Comparison of ENCODE assay signal across 20 cellular contexts in genomic region chr1:3657578-3658230, GRCh38. TPM values are rescaled to one million over a fixed set of nuclear protein-coding genes. Genes with fewer than 3 reads are reported as not detected.
DNase-seq lines count a peak whose midpoint lies in the region; ATAC-seq, FAIRE-seq and TF ChIP-seq lines count a peak whose summit lies in the region.
"Had no signal": no experiment of that assay in that cellular context is flagged by ENCODE, and none has a peak within 500 bp of the region (broad histone marks: within the 10 kb centered on the region; RNA-seq: fewer than 3 reads in every experiment).

No MANE protein-coding gene starts in this region.

- H3K4me1 Mint-ChIP-seq in nephron progenitor cell, result peaks cover 38% of the 10 kb centered on the region

- H3K79me2 ChIP-seq in GM12878 (ENCODE audit: control insufficient read depth, insufficient read depth, low read length), result peaks cover 93% of the 10 kb centered on the region

- no peak for TF ChIP-seq EP300 in GM12878 (IDR thresholded peaks at IDR 0.05; ENCODE audit: borderline replicate concordance in 1 of 2, control insufficient read depth in 1 of 2, low read depth in 2 of 2, low read length in 2 of 2)

- peak overlapping the region; percentile 50 for H3K4me3 Mint-ChIP-seq in nephron progenitor cell

- peak overlapping the region; percentile 58 for H3K4me3 ChIP-seq in GM12878
- no peak overlapping the region for H3K4me3 ChIP-seq in aorta (ENCODE audit: low read length in 2 of 2)

- RAD21 ChIA-PET in GM12878 (lab: Charles Lee; ENCODE audit: unreplicated experiment), result interaction anchor here (1.0 to 3.2 kb wide), 2 partner anchors 14 to 38 kb away, joined by 3 to 42 read pairs; no protein-coding TSS in a partner anchor

- SMC1A ChIA-PET in GM12878 (lab: Charles Lee; ENCODE audit: uncharacterized antibody, unreplicated experiment), result interaction anchor here (1.0 to 1.5 kb wide), 2 partner anchors 8 to 16 kb away, joined by 3 to 5 read pairs; partner anchors contain the start of gene WRAP73

- H3K27me3 Mint-ChIP-seq in nephron progenitor cell (ENCODE audit: low read depth, poor library complexity), result peaks cover 62% of the 10 kb centered on the region

- POLR2A ChIA-PET in GM12878 (lab: Charles Lee), result interaction anchor here (0.5 to 11.3 kb wide), 3 partner anchors 9 to 109 kb away, joined by 3 to 184 read pairs (median 3); no protein-coding TSS in a partner anchor

- TF ChIP-seq RAD21 in GM12878 (IDR thresholded peaks at IDR 0.05; ENCODE audit: insufficient read depth, low read depth, low read length), result no peak

- no peaks in the 10 kb centered on the region for H3K9me3 Mint-ChIP-seq in nephron progenitor cell

- CTCF ChIA-PET in GM12878 (lab: Yijun Ruan, JAX), result interaction anchor here (1.0 kb wide), 1 partner anchor 9 kb away, joined by 3 read pairs; no protein-coding TSS in a partner anchor

- no peak for TF ChIP-seq POLR2A in GM12878 (IDR thresholded peaks at IDR 0.05; ENCODE audit: low read depth, low read length)

- ATAC-seq in Right ventricle myocardium superior (ENCODE audit: poor library complexity), result no peak
- no peak for ATAC-seq in left cardiac atrium
- no peak for ATAC-seq in GM12878
- no peak for ATAC-seq in aorta (ENCODE audit: low FRiP score)
- no peak for ATAC-seq in GM21447 (IDR thresholded peaks at IDR 0.05; ENCODE audit: unreplicated experiment)
- ATAC-seq: HCT116 had no signal

- H3K9me3 ChIP-seq in GM12878 (replicated peaks; ENCODE audit: control insufficient read depth, insufficient read depth, low read length), result no peaks in the 10 kb centered on the region
- H3K9me3 ChIP-seq in aorta (ENCODE audit: control insufficient read depth, low read length), result no peaks in the 10 kb centered on the region

- H3K9ac ChIP-seq in GM12878 (ENCODE audit: control insufficient read depth, insufficient read depth, low read length), result peak overlapping the region; percentile 58

- intact Hi-C loops in Right ventricle myocardium superior (cut with DNase I), result no loop called here
- intact Hi-C loops in left cardiac atrium (cut with DNase I), result no loop called here
- intact Hi-C loops in GM12878 (cut with micrococcal nuclease; ENCODE audit: unreplicated experiment), result no loop called here
- intact Hi-C loops in aorta (cut with DNase I), result no loop called here

- H3K27me3 ChIP-seq in GM12878 (replicated peaks in 1 of 2; ENCODE audit: control insufficient read depth in 2 of 2, insufficient read depth in 2 of 2, low read length in 1 of 2), result no peaks in the 10 kb centered on the region
- H3K27me3 ChIP-seq in aorta (ENCODE audit: control insufficient read depth in 1 of 2, insufficient read depth in 2 of 2, low read length in 1 of 2), result no peaks in the 10 kb centered on the region

- H3K36me3 ChIP-seq in GM12878 (ENCODE audit: control insufficient read depth in 2 of 2, insufficient read depth in 2 of 2, low read length in 1 of 2) (peaks cover 0 to 2% of the 10 kb centered on the region in 2 experiments; a peak in 2 of 4 replicates), aorta (ENCODE audit: control insufficient read depth in 1 of 2, insufficient read depth in 2 of 2, low read length in 1 of 2) (no peaks in the 10 kb centered on the region)

- peak overlapping the region; percentile 93 for H3K27ac ChIP-seq in GM12878 (ENCODE audit: control insufficient read depth, insufficient read depth)
- H3K27ac ChIP-seq in aorta (ENCODE audit: low read depth in 1 of 2, low read length in 2 of 2), result no peak overlapping the region
- H3K27ac ChIP-seq: C4-2B, HL-60 had no signal

- no peak overlapping the region for H3K27ac Mint-ChIP-seq in nephron progenitor cell

- BruUV-seq in GM12878 (replicated peaks; lab: Mats Ljungman, UMichigan), result no TSS peak

- 92% methylated on average over 26 of the region's 26 CpGs for WGBS in GM12878 (ENCODE audit: insufficient coverage, insufficient replicate concordance, low lambda C conversion rate, missing lambda C conversion rate)
- 85 to 86% methylated on average over 26 of the region's 26 CpGs for WGBS in aorta, 2 donors

- peak; percentile 20 for DNase-seq in Right ventricle myocardium superior
- no peak for DNase-seq in left cardiac atrium
- DNase-seq in GM12878 (ENCODE audit: low read depth, low spot score), result no peak
- DNase-seq in nephron progenitor cell, result no peak
- DNase-seq in aorta, result peak; percentile 26 to 55
- DNase-seq in cerebellar nuclear complex (lab: John Stamatoyannopoulos, UW), result no peak
- DNase-seq in GM13977 (ENCODE audit: low spot score), result no peak
- DNase-seq: DMS153, KBM-7, NCI-H146, NCI-H2107, NCI-H226, NCI-H82, SIG-M5 had no signal

- in situ Hi-C loops in GM12878 (cut with MboI), result no loop called here
- in situ Hi-C loops in GM13977 (cut with MboI; ENCODE audit: low pct_unique_long_range_greater_than_20kb, low sequenced_read_pairs, unreplicated experiment), result no loop called here

- FAIRE-seq in GM12878 (lab: Jason Lieb, UNC), result no peak
- FAIRE-seq: A204.1, RCC 7860 had no signal

- H3K4me1 ChIP-seq in GM12878 (ENCODE audit: control insufficient read depth, insufficient read depth, low read length) (peaks cover 52% of the 10 kb centered on the region), aorta (ENCODE audit: control insufficient read depth in 1 of 2, insufficient read depth in 2 of 2, low read length in 2 of 2) (no peaks in the 10 kb centered on the region)

- H4K20me1 ChIP-seq in GM12878 (ENCODE audit: control insufficient read depth, insufficient read depth), result no peaks in the 10 kb centered on the region

- no peak overlapping the region for H2AFZ ChIP-seq in GM12878 (ENCODE audit: control insufficient read depth, low read depth, low read length)

- H3K36me3 Mint-ChIP-seq in nephron progenitor cell (ENCODE audit: low read depth), result no peaks in the 10 kb centered on the region

- H3K4me2 ChIP-seq in GM12878 (ENCODE audit: control insufficient read depth, insufficient read depth), result peak overlapping the region; percentile 76

- TF ChIP-seq CTCF in GM12878 (IDR thresholded peaks at IDR 0.05 in 2 of 3, conservative IDR thresholded peaks at IDR 0.05 in 1 of 3; ENCODE audit: control insufficient read depth in 2 of 3, extremely low read depth in 1 of 3, insufficient read depth in 1 of 3, low read depth in 3 of 3, low read length in 3 of 3) (no peak), nephron progenitor cell (IDR thresholded peaks at IDR 0.05) (no peak), GM13977 (IDR thresholded peaks at IDR 0.05; ENCODE audit: extremely low read depth, insufficient read depth, missing control alignments) (no peak)

RNA-seq across cellular contexts. Expression of gene TP73, which starts 5.4 kb away (rescaled TPM):
- total RNA-seq in Right ventricle myocardium superior (not detected), left cardiac atrium (under 1 TPM in 1 of 2 donors, not detected in 1; 0.06 TPM), GM12878 (2014; rRNA removed) (18.6 and 20.4 TPM in 2 replicates), GM12878 (2014; rRNA removed; fragmentation: Illumina TruSeq; extraction: Trizol) (7.8 and 8.5 TPM in 2 replicates), GM12878 (2021) (49.6 and 54.2 TPM in 2 replicates), aorta (under 1 TPM in 1 of 2 donors, not detected in 1; 0.18 TPM)
- 89.6 and 102 TPM in 2 replicates for total RNA-seq in GM12878 (2013; cell fraction: nucleolus; rRNA removed)
- polyA plus RNA-seq in GM12878 (2011; ENCODE audit: low read depth), result 5.6 TPM
- polyA plus RNA-seq in GM12878 (2011; rRNA removed) (3.3 and 6.5 TPM in 2 replicates), GM12878 (2014; fragmentation: Illumina TruSeq; extraction: Trizol) (3.4 and 9.3 TPM in 2 replicates), GM12878 (2014; fragmentation: Nextera tagmentation; extraction: Ambion mirVana) (under 1 TPM; 0.08 to 0.22 TPM), GM12878 (2014; rRNA removed) (20.4 and 28.7 TPM in 2 replicates), GM12878 (2016; fragmentation: Nextera tagmentation; extraction: Ambion mirVana) (10 to 100 TPM; 24.8 to 29.4 TPM), aorta (under 1 TPM in 1 of 2 donors, not detected in 1; 0.38 TPM)
- polyA plus RNA-seq in GM12878 (2011; cell fraction: cytosol; rRNA removed), result 9.1 and 11.1 TPM in 2 replicates
- 63.3 and 74.6 TPM in 2 replicates for polyA plus RNA-seq in GM12878 (2011; cell fraction: nucleus; rRNA removed)
- polyA plus RNA-seq in GM12878 (2012), result 19.5 and 20.0 TPM in 2 replicates
- 10.9 and 22.2 TPM in 2 replicates for polyA minus RNA-seq in GM12878 (2011; rRNA and poly(A)+ RNA removed)
- 13.4 and 15.6 TPM in 2 replicates for polyA minus RNA-seq in GM12878 (2011; cell fraction: cytosol; rRNA and poly(A)+ RNA removed)
- 23.7 and 49.5 TPM in 2 replicates for polyA minus RNA-seq in GM12878 (2011; cell fraction: nucleus; rRNA and poly(A)+ RNA removed)

RNA-seq across cellular contexts. Expression of gene WRAP73, which starts 7.8 kb away (rescaled TPM):
- 10.0 TPM for total RNA-seq in Right ventricle myocardium superior
- 10 to 100 TPM; 11.3 to 11.8 TPM for total RNA-seq in left cardiac atrium
- 44.4 and 44.8 TPM in 2 replicates for total RNA-seq in GM12878 (2013; cell fraction: nucleolus; rRNA removed)
- 41.9 and 49.1 TPM in 2 replicates for total RNA-seq in GM12878 (2014; rRNA removed)
- total RNA-seq in GM12878 (2014; rRNA removed; fragmentation: Illumina TruSeq; extraction: Trizol), result 22.8 and 23.8 TPM in 2 replicates
- total RNA-seq in GM12878 (2021), result 37.8 and 44.4 TPM in 2 replicates
- 10.6 TPM for polyA plus RNA-seq in GM12878 (2011; ENCODE audit: low read depth)
- polyA plus RNA-seq in GM12878 (2011; rRNA removed), result 28.7 and 49.1 TPM in 2 replicates
- 63.6 and 87.5 TPM in 2 replicates for polyA plus RNA-seq in GM12878 (2011; cell fraction: cytosol; rRNA removed)
- polyA plus RNA-seq in GM12878 (2011; cell fraction: nucleus; rRNA removed), result 186 and 229 TPM in 2 replicates
- polyA plus RNA-seq in GM12878 (2012), result 21.0 and 25.2 TPM in 2 replicates
- 13.8 and 46.8 TPM in 2 replicates for polyA plus RNA-seq in GM12878 (2014; fragmentation: Illumina TruSeq; extraction: Trizol)
- polyA plus RNA-seq in GM12878 (2014; fragmentation: Nextera tagmentation; extraction: Ambion mirVana), result 1 to 10 TPM; 3.2 to 7.6 TPM
- 65.8 and 72.6 TPM in 2 replicates for polyA plus RNA-seq in GM12878 (2014; rRNA removed)
- 10 to 100 TPM; 52.5 to 58.5 TPM for polyA plus RNA-seq in GM12878 (2016; fragmentation: Nextera tagmentation; extraction: Ambion mirVana)
- polyA minus RNA-seq in GM12878 (2011; rRNA and poly(A)+ RNA removed), result 22.7 and 36.0 TPM in 2 replicates
- polyA minus RNA-seq in GM12878 (2011; cell fraction: cytosol; rRNA and poly(A)+ RNA removed), result 15.2 and 22.9 TPM in 2 replicates
- polyA minus RNA-seq in GM12878 (2011; cell fraction: nucleus; rRNA and poly(A)+ RNA removed), result 34.2 and 49.2 TPM in 2 replicates
- 10 to 100 TPM; 10.6 to 17.4 TPM for total RNA-seq in aorta
- 10 to 100 TPM in 1 of 2 donors, 1 to 10 TPM in 1; 5.8 to 27.8 TPM for polyA plus RNA-seq in aorta

RNA-seq across cellular contexts. Expression of gene TPRG1L, which starts 32.9 kb away (rescaled TPM):
- 47.0 TPM for total RNA-seq in Right ventricle myocardium superior
- 10 to 100 TPM; 41.3 to 42.6 TPM for total RNA-seq in left cardiac atrium
- 3.6 and 3.8 TPM in 2 replicates for total RNA-seq in GM12878 (2013; cell fraction: nucleolus; rRNA removed)
- 5.3 and 5.8 TPM in 2 replicates for total RNA-seq in GM12878 (2014; rRNA removed)
- total RNA-seq in GM12878 (2014; rRNA removed; fragmentation: Illumina TruSeq; extraction: Trizol), result 7.3 and 7.6 TPM in 2 replicates
- 9.6 and 10.9 TPM in 2 replicates for total RNA-seq in GM12878 (2021)
- polyA plus RNA-seq in GM12878 (2011; ENCODE audit: low read depth), result 11.2 TPM
- polyA plus RNA-seq in GM12878 (2011; rRNA removed), result 14.6 and 16.5 TPM in 2 replicates
- polyA plus RNA-seq in GM12878 (2011; cell fraction: cytosol; rRNA removed), result 16.9 and 19.2 TPM in 2 replicates
- polyA plus RNA-seq in GM12878 (2011; cell fraction: nucleus; rRNA removed), result 5.5 and 7.1 TPM in 2 replicates
- polyA plus RNA-seq in GM12878 (2012), result 15.3 TPM in 2 replicates
- polyA plus RNA-seq in GM12878 (2014; fragmentation: Illumina TruSeq; extraction: Trizol), result 12.1 and 12.2 TPM in 2 replicates
- 1 to 10 TPM; 1.5 to 5.2 TPM for polyA plus RNA-seq in GM12878 (2014; fragmentation: Nextera tagmentation; extraction: Ambion mirVana)
- 10.5 and 11.6 TPM in 2 replicates for polyA plus RNA-seq in GM12878 (2014; rRNA removed)
- polyA plus RNA-seq in GM12878 (2016; fragmentation: Nextera tagmentation; extraction: Ambion mirVana), result 1 to 10 TPM; 6.9 to 8.3 TPM
- 9.4 and 14.6 TPM in 2 replicates for polyA minus RNA-seq in GM12878 (2011; rRNA and poly(A)+ RNA removed)
- 5.7 and 6.7 TPM in 2 replicates for polyA minus RNA-seq in GM12878 (2011; cell fraction: cytosol; rRNA and poly(A)+ RNA removed)
- 1.6 and 3.5 TPM in 2 replicates for polyA minus RNA-seq in GM12878 (2011; cell fraction: nucleus; rRNA and poly(A)+ RNA removed)
- 10 to 100 TPM; 35.4 to 39.0 TPM for total RNA-seq in aorta
- polyA plus RNA-seq in aorta, result 10 to 100 TPM; 42.0 to 51.0 TPM

RNA-seq across cellular contexts. Expression of gene MEGF6, which starts 46.4 kb away (rescaled TPM):
- 7.3 TPM for total RNA-seq in Right ventricle myocardium superior
- 10 to 100 TPM; 12.4 to 15.8 TPM for total RNA-seq in left cardiac atrium
- 23.2 and 27.8 TPM in 2 replicates for total RNA-seq in GM12878 (2013; cell fraction: nucleolus; rRNA removed)
- not detected in 2 replicates for total RNA-seq in GM12878 (2014; rRNA removed)
- total RNA-seq in GM12878 (2014; rRNA removed; fragmentation: Illumina TruSeq; extraction: Trizol), result not detected in 2 replicates
- total RNA-seq in GM12878 (2021), result 0.32 and 0.41 TPM in 2 replicates
- not detected for polyA plus RNA-seq in GM12878 (2011; ENCODE audit: low read depth)
- 0.06 TPM in 1 of 2 replicates, not detected in the other for polyA plus RNA-seq in GM12878 (2011; rRNA removed)
- 0.03 TPM in 2 replicates for polyA plus RNA-seq in GM12878 (2011; cell fraction: cytosol; rRNA removed)
- polyA plus RNA-seq in GM12878 (2011; cell fraction: nucleus; rRNA removed), result 1.6 and 1.8 TPM in 2 replicates
- polyA plus RNA-seq in GM12878 (2012), result 0.20 and 0.24 TPM in 2 replicates
- polyA plus RNA-seq in GM12878 (2014; fragmentation: Illumina TruSeq; extraction: Trizol), result not detected in 2 replicates
- not detected for polyA plus RNA-seq in GM12878 (2014; fragmentation: Nextera tagmentation; extraction: Ambion mirVana)
- polyA plus RNA-seq in GM12878 (2014; rRNA removed), result 0.01 and 0.03 TPM in 2 replicates
- polyA plus RNA-seq in GM12878 (2016; fragmentation: Nextera tagmentation; extraction: Ambion mirVana), result not detected
- polyA minus RNA-seq in GM12878 (2011; rRNA and poly(A)+ RNA removed), result 0.05 TPM in 1 of 2 replicates, not detected in the other
- polyA minus RNA-seq in GM12878 (2011; cell fraction: cytosol; rRNA and poly(A)+ RNA removed), result 0.21 and 0.27 TPM in 2 replicates
- polyA minus RNA-seq in GM12878 (2011; cell fraction: nucleus; rRNA and poly(A)+ RNA removed), result 0.19 and 0.24 TPM in 2 replicates
- total RNA-seq in aorta, result 100 to 1,000 TPM in 1 of 2 donors, 10 to 100 TPM in 1; 91.8 to 223 TPM
- 100 to 1,000 TPM in 1 of 2 donors, 10 to 100 TPM in 1; 53.7 to 332 TPM for polyA plus RNA-seq in aorta

Comparison
In these comparisons a context has a peak if more than half of its experiments do, and no peak if none do; other contexts are left out.
1. DNase-seq: peak in Right ventricle myocardium superior (single experiment) and aorta (2 of 2); none in left cardiac atrium (single experiment), GM12878 (single experiment), nephron progenitor cell (single experiment), cerebellar nuclear complex (0 of 2) and GM13977 (single experiment).